8 cellular contexts compared by ENCODE assay signal in the genomic region with DNA sequence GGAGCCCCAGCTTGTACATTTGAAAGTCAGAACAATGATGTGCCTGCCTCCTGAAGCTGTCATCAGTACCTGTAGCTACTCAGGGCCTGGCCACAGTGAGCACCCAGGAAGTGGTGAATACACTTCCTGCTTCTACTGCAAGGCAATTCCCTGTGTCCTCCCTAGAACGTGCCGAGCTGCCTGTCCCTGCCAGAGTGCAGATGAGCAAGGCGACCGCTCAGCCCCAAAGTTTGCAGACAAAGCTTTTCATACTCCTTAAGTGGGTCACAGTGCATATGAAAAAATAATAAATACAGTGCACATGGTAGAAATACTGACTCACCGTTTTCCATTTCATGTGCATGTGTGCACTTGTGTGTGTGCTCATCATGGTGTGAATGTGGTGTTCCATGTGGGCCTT.
A peak's percentile ranks its signal among the peaks of the same experiment; 100 is the strongest.
DNase-seq lines count a peak whose midpoint lies in the region; ATAC-seq and TF ChIP-seq lines count a peak whose summit lies in the region.

No MANE protein-coding gene starts in this region.

- H3K27me3 Mint-ChIP-seq in activated CD8-positive, alpha-beta memory T cell treated with anti-CD3 and anti-CD28 coated beads, Interleukin-2, amount 10 ng/mL, durations not matched to agents 7 days and 5 days: no peaks in the 10 kb centered on the region
- no peaks in the 10 kb centered on the region for H3K27me3 Mint-ChIP-seq in CD14-positive monocyte (ENCODE audit: low read depth in 3 of 3)

- H3K4me3 Mint-ChIP-seq in activated CD8-positive, alpha-beta memory T cell treated with anti-CD3 and anti-CD28 coated beads, Interleukin-2, amount 10 ng/mL, durations not matched to agents 7 days and 5 days: no peak overlapping the region
- no peak overlapping the region for H3K4me3 Mint-ChIP-seq in CD14-positive monocyte

- peak; percentile 37 for DNase-seq in HFF-Myc (ENCODE audit: extremely low read depth, low read depth)
- DNase-seq in activated CD8-positive, alpha-beta memory T cell treated with anti-CD3 and anti-CD28 coated beads, Interleukin-2, amount 10 ng/mL, durations not matched to agents 7 days and 5 days: peak; percentile 86
- peak; percentile 37 for DNase-seq in fibroblast of pulmonary artery (ENCODE audit: low read depth)
- DNase-seq in stimulated activated CD4-positive, alpha-beta T cell treated with anti-CD3 and anti-CD28 coated beads, Interleukin-1b, Interleukin-23, amount 100 ng/mL, for 24 hours (ENCODE audit: low read depth in 4 of 4, low spot score in 1 of 4): peak; percentile 21 to 57 (median 28)
- DNase-seq in NCI-H187 (lab: John Stamatoyannopoulos, UW): no peak
- no peak for DNase-seq in CD14-positive monocyte (ENCODE audit: low spot score)
- no peak for DNase-seq in substantia nigra (lab: John Stamatoyannopoulos, UW)

- ATAC-seq in activated CD8-positive, alpha-beta memory T cell treated with anti-CD3 and anti-CD28 coated beads, Interleukin-2, amount 10 ng/mL, durations not matched to agents 7 days and 5 days: peak; percentile 92
- ATAC-seq in GM19023 (IDR thresholded peaks at IDR 0.05; ENCODE audit: unreplicated experiment): no peak

- no peaks in the 10 kb centered on the region for H3K9me3 Mint-ChIP-seq in activated CD8-positive, alpha-beta memory T cell treated with anti-CD3 and anti-CD28 coated beads, Interleukin-2, amount 10 ng/mL, durations not matched to agents 7 days and 5 days (ENCODE audit: low read depth)
- H3K9me3 Mint-ChIP-seq in CD14-positive monocyte: no peaks in the 10 kb centered on the region

- H3K27ac Mint-ChIP-seq in activated CD8-positive, alpha-beta memory T cell treated with anti-CD3 and anti-CD28 coated beads, Interleukin-2, amount 10 ng/mL, durations not matched to agents 7 days and 5 days: peak overlapping the region; percentile 87
- peak overlapping the region in 2 of 7 donors; percentile 23 to 25 for H3K27ac Mint-ChIP-seq in CD14-positive monocyte

- peaks cover 77% of the 10 kb centered on the region for H3K4me1 Mint-ChIP-seq in activated CD8-positive, alpha-beta memory T cell treated with anti-CD3 and anti-CD28 coated beads, Interleukin-2, amount 10 ng/mL, durations not matched to agents 7 days and 5 days
- H3K4me1 Mint-ChIP-seq in CD14-positive monocyte: peaks cover 23% of the 10 kb centered on the region

- CTCF ChIA-PET in activated CD8-positive, alpha-beta memory T cell treated with anti-CD3 and anti-CD28 coated beads, Interleukin-2, amount 10 ng/mL, durations not matched to agents 7 days and 5 days (lab: Charles Lee): interaction anchor here (0.5 to 2.0 kb wide), 6 partner anchors 9 to 521 kb away, joined by 3 to 7 read pairs (median 3); no protein-coding TSS in a partner anchor

- H3K4me3 ChIP-seq in HFF-Myc (replicated peaks; ENCODE audit: low read depth, low read length) (no peak overlapping the region), fibroblast of pulmonary artery (replicated peaks; ENCODE audit: low read depth, low read length) (no peak overlapping the region)

- TF ChIP-seq CTCF in HFF-Myc (IDR thresholded peaks at IDR 0.05; ENCODE audit: low read depth, low read length, missing control alignments): no peak
- TF ChIP-seq CTCF in fibroblast of pulmonary artery (IDR thresholded peaks at IDR 0.05; ENCODE audit: low read length, missing control alignments): no peak
- no peak for TF ChIP-seq CTCF in CD14-positive monocyte (IDR thresholded peaks at IDR 0.05)

- H3K36me3 Mint-ChIP-seq in activated CD8-positive, alpha-beta memory T cell treated with anti-CD3 and anti-CD28 coated beads, Interleukin-2, amount 10 ng/mL, durations not matched to agents 7 days and 5 days: no peaks in the 10 kb centered on the region
- H3K36me3 Mint-ChIP-seq in CD14-positive monocyte: peaks cover 0 to 4% of the 10 kb centered on the region in 2 donors

- intact Hi-C loops in CD14-positive monocyte (cut with micrococcal nuclease): no loop called here

- H3K27ac ChIP-seq in substantia nigra (ENCODE audit: low read depth, low read length, poor library complexity, severe bottlenecking): no peak overlapping the region

Comparison
In these comparisons a context has a peak if more than half of its experiments do, and no peak if none do; other contexts are left out.
1. DNase-seq: peak in HFF-Myc (single experiment), activated CD8-positive, alpha-beta memory T cell treated with anti-CD3 and anti-CD28 coated beads, Interleukin-2, amount 10 ng/mL, durations not matched to agents 7 days and 5 days (single experiment), fibroblast of pulmonary artery (single experiment) and stimulated activated CD4-positive, alpha-beta T cell treated with anti-CD3 and anti-CD28 coated beads, Interleukin-1b, Interleukin-23, amount 100 ng/mL, for 24 hours (4 of 4); none in NCI-H187 (0 of 2), CD14-positive monocyte (single experiment) and substantia nigra (0 of 49).